Comparison of ENCODE assay signal across 1 cellular context in the genomic region with DNA sequence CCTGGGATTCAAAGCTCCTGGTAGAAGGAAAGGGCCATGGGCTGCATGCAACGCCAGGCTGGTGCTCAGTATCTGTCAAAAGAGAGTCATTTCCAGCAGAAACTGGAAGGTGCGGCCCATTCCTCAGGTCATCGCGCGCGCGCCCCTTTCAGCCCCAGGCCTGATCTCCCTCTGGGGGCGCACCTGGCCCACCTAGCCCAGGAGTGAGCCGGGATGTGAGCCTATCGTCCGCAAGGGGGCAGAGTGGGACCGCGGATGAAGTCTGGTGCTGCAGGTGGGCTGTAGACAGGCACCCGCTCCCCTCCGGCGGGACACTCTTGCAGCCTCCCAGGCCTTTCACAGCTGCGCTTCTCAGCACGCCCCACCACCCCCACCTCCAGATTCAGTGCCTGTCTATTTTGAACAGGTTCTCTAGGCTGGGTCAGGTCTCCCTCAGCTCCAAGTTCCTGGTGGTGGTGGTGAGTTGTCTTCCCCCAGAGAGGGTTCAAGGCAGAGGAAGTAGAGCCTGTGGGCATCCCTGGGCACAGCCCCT.
TF ChIP-seq lines count a peak whose summit lies in the region.

No MANE protein-coding gene starts in this region.

TF ChIP-seq in HepG2, 621 proteins besides CTCF, POLR2A, EP300 and RAD21 (continues in another document):
- TF ChIP-seq STAG1 (CRISPR knock-in tag; IDR thresholded peaks at IDR 0.05) (peak; percentile 99), BATF2 (CRISPR knock-in tag; IDR thresholded peaks at IDR 0.05) (no peak), REPIN1 (CRISPR knock-in tag; IDR thresholded peaks at IDR 0.05; ENCODE audit: borderline replicate concordance, low read depth) (peak; percentile 54; the same call in 1 of the 2 replicates), ZNF124 (CRISPR knock-in tag; IDR thresholded peaks at IDR 0.05) (0 out of 2 replicates have a peak, but pooled peaks have one; percentile 61), ZNF432 (CRISPR knock-in tag; IDR thresholded peaks at IDR 0.05; ENCODE audit: borderline replicate concordance) (no peak), ZNF501 (CRISPR knock-in tag; IDR thresholded peaks at IDR 0.05) (0 out of 2 replicates have a peak, but pooled peaks have one; percentile 16), ZNF792 (CRISPR knock-in tag; IDR thresholded peaks at IDR 0.05) (0 out of 2 replicates have a peak, but pooled peaks have one; percentile 30), NFKB2 (CRISPR knock-in tag; IDR thresholded peaks at IDR 0.05; ENCODE audit: borderline replicate concordance) (peak; percentile 42; the same call in 1 of the 2 replicates), KDM3A (CRISPR knock-in tag; IDR thresholded peaks at IDR 0.05; ENCODE audit: low read depth) (peak; percentile 94), SMAD9 (CRISPR knock-in tag; IDR thresholded peaks at IDR 0.05) (no peak), KMT2B (CRISPR knock-in tag; IDR thresholded peaks at IDR 0.05) (peak; percentile 43; the same call in 1 of the 2 replicates), ZNF292 (CRISPR knock-in tag; IDR thresholded peaks at IDR 0.05; ENCODE audit: borderline replicate concordance, low read depth) (peak; percentile 15; the same call in 1 of the 2 replicates), RFXANK (CRISPR knock-in tag; IDR thresholded peaks at IDR 0.05) (0 out of 2 replicates have a peak, but pooled peaks have one; percentile 52), SKI (IDR thresholded peaks at IDR 0.05; ENCODE audit: partially characterized antibody) (no peak), IRF2 (CRISPR knock-in tag; IDR thresholded peaks at IDR 0.05) (0 out of 2 replicates have a peak, but pooled peaks have one; percentile 39), LCORL (IDR thresholded peaks at IDR 0.05) (no peak), LCORL (CRISPR knock-in tag; IDR thresholded peaks at IDR 0.05) (peak; percentile 56; the same call in 1 of the 2 replicates), SAP130 (CRISPR knock-in tag; IDR thresholded peaks at IDR 0.05; ENCODE audit: low read depth) (peak; percentile 44), ELF3 (CRISPR knock-in tag; IDR thresholded peaks at IDR 0.05) (peak; percentile 31; the same call in 1 of the 2 replicates), TFDP1 (CRISPR knock-in tag; IDR thresholded peaks at IDR 0.05; ENCODE audit: borderline replicate concordance) (peak; percentile 45; the same call in 1 of the 2 replicates), SYNCRIP (IDR thresholded peaks at IDR 0.05; ENCODE audit: insufficient read depth, low read depth, low read length) (no peak), MAF1 (CRISPR knock-in tag; IDR thresholded peaks at IDR 0.05; ENCODE audit: borderline replicate concordance) (no peak), NCOA2 (CRISPR knock-in tag; IDR thresholded peaks at IDR 0.05) (0 out of 2 replicates have a peak, but pooled peaks have one; percentile 15), MXD3 (CRISPR knock-in tag; IDR thresholded peaks at IDR 0.05) (peak; percentile 49; the same call in 1 of the 2 replicates), ETV5 (CRISPR knock-in tag; IDR thresholded peaks at IDR 0.05; ENCODE audit: borderline replicate concordance) (0 out of 2 replicates have a peak, but pooled peaks have one; percentile 25), MXD4 (CRISPR knock-in tag; IDR thresholded peaks at IDR 0.05) (0 out of 2 replicates have a peak, but pooled peaks have one; percentile 39), ZNF768 (CRISPR knock-in tag; IDR thresholded peaks at IDR 0.05) (peak; percentile 11; the same call in 1 of the 2 replicates), ZBTB7B (CRISPR knock-in tag; IDR thresholded peaks at IDR 0.05) (peak; percentile 99), PATZ1 (CRISPR knock-in tag; IDR thresholded peaks at IDR 0.05) (peak; percentile 80), PITX1 (CRISPR knock-in tag; IDR thresholded peaks at IDR 0.05) (0 out of 2 replicates have a peak, but pooled peaks have one; percentile 57), REST (IDR thresholded peaks at IDR 0.05; ENCODE audit: borderline replicate concordance in 1 of 2, low read depth in 1 of 2, low read length in 2 of 2) (no peak), ZNF772 (CRISPR knock-in tag; IDR thresholded peaks at IDR 0.05) (0 out of 2 replicates have a peak, but pooled peaks have one; percentile 25), SOX13 (IDR thresholded peaks at IDR 0.05) (no peak), SOX13 (CRISPR knock-in tag; conservative IDR thresholded peaks at IDR 0.05 in 1 of 2, IDR thresholded peaks at IDR 0.05 in 1 of 2) (peak in 1 of 2 experiments; percentile 31; a peak in 1 of 4 replicates), ZNF563 (CRISPR knock-in tag; IDR thresholded peaks at IDR 0.05) (no peak), SRSF9 (IDR thresholded peaks at IDR 0.05; ENCODE audit: borderline replicate concordance, insufficient read depth, low read depth, low read length, poor library complexity, severe bottlenecking) (no peak), ZBTB25 (CRISPR knock-in tag; IDR thresholded peaks at IDR 0.05) (0 out of 2 replicates have a peak, but pooled peaks have one; percentile 20), ZIK1 (CRISPR knock-in tag; IDR thresholded peaks at IDR 0.05; ENCODE audit: borderline replicate concordance, low read depth) (0 out of 2 replicates have a peak, but pooled peaks have one; percentile 28), HNRNPUL1 (IDR thresholded peaks at IDR 0.05; ENCODE audit: low read depth, low read length) (no peak), RXRB (CRISPR knock-in tag; IDR thresholded peaks at IDR 0.05; ENCODE audit: borderline replicate concordance) (peak; percentile 38; the same call in 1 of the 2 replicates), GATAD1 (CRISPR knock-in tag; IDR thresholded peaks at IDR 0.05) (peak; percentile 69), BHLHE40 (IDR thresholded peaks at IDR 0.05; ENCODE audit: low read length) (0 out of 2 replicates have a peak, but pooled peaks have one; percentile 5), CENPT (CRISPR knock-in tag; IDR thresholded peaks at IDR 0.05; ENCODE audit: low read depth) (no peak)
- TF ChIP-seq, protein P1, sequence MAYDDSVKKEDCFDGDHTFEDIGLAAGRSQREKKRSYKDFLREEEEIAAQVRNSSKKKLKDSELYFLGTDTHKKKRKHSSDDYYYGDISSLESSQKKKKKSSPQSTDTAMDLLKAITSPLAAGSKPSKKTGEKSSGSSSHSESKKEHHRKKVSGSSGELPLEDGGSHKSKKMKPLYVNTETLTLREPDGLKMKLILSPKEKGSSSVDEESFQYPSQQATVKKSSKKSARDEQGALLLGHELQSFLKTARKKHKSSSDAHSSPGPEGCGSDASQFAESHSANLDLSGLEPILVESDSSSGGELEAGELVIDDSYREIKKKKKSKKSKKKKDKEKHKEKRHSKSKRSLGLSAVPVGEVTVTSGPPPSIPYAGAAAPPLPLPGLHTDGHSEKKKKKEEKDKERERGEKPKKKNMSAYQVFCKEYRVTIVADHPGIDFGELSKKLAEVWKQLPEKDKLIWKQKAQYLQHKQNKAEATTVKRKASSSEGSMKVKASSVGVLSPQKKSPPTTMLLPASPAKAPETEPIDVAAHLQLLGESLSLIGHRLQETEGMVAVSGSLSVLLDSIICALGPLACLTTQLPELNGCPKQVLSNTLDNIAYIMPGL (CRISPR knock-in tag; IDR thresholded peaks at IDR 0.05; ENCODE audit: borderline replicate concordance in 1 of 2, low read depth in 1 of 2): peak; percentile 91
- TF ChIP-seq, protein P2, sequence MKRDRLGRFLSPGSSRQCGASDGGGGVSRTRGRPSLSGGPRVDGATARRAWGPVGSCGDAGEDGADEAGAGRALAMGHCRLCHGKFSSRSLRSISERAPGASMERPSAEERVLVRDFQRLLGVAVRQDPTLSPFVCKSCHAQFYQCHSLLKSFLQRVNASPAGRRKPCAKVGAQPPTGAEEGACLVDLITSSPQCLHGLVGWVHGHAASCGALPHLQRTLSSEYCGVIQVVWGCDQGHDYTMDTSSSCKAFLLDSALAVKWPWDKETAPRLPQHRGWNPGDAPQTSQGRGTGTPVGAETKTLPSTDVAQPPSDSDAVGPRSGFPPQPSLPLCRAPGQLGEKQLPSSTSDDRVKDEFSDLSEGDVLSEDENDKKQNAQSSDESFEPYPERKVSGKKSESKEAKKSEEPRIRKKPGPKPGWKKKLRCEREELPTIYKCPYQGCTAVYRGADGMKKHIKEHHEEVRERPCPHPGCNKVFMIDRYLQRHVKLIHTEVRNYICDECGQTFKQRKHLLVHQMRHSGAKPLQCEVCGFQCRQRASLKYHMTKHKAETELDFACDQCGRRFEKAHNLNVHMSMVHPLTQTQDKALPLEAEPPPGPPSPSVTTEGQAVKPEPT (CRISPR knock-in tag; IDR thresholded peaks at IDR 0.05; ENCODE audit: low read depth): 0 out of 2 replicates have a peak, but pooled peaks have one; percentile 58
- TF ChIP-seq, protein P3, sequence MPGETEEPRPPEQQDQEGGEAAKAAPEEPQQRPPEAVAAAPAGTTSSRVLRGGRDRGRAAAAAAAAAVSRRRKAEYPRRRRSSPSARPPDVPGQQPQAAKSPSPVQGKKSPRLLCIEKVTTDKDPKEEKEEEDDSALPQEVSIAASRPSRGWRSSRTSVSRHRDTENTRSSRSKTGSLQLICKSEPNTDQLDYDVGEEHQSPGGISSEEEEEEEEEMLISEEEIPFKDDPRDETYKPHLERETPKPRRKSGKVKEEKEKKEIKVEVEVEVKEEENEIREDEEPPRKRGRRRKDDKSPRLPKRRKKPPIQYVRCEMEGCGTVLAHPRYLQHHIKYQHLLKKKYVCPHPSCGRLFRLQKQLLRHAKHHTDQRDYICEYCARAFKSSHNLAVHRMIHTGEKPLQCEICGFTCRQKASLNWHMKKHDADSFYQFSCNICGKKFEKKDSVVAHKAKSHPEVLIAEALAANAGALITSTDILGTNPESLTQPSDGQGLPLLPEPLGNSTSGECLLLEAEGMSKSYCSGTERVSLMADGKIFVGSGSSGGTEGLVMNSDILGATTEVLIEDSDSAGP (CRISPR knock-in tag; IDR thresholded peaks at IDR 0.05; ENCODE audit: borderline replicate concordance): peak; percentile 81
- TF ChIP-seq, protein P4, sequence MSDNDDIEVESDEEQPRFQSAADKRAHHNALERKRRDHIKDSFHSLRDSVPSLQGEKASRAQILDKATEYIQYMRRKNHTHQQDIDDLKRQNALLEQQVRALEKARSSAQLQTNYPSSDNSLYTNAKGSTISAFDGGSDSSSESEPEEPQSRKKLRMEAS (IDR thresholded peaks at IDR 0.05): no peak
